ENCODE assay signal across 10 cellular contexts in the genomic region with DNA sequence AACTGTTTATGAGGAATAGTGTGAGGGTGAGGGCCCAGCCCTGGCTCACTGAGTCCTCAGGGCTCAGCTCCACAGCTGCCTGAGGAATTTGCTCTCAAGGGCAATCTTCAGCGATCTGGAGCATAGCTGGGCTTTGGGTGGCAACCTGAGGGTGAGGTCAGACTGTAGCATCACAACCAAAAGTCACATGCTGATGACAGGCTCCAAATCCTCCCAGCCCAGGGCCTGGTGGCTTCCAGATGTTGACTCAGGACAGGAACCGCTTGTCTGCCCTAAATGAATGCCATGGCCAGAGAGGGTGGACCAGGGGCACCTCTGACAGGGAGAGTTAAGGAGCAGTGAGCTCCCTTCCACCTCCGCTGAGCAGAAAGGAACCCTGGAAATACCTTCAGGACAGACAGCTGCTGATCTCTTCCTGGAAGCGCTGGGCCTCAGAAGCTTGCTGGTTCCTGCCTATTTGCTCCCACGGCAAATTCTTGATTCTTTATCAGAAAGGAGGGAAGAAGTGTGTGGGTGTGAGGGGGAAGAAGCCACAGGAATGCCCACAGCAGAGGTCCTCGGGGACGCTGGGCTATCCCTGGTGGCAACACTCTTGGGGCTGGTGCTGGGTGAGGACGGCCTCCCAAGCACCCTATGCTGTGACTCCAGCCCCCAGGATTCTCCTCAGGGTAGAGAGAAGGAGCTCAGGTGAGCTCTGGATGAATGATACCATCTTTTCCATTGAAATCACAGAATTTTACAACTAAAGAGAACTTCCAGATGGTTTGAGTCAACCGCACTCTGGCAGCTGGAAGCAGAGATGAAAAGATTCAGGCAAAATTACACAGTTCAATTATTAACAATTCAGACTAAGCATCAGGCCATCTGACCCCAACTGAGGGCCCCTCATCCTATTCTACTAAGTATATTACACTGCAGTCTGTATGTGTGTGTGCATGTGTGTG. TPM values are rescaled to one million over a fixed set of nuclear protein-coding genes. Genes with fewer than 3 reads are reported as not detected.
DNase-seq lines count a peak whose midpoint lies in the region; ATAC-seq and TF ChIP-seq lines count a peak whose summit lies in the region.
"Had no signal": no experiment of that assay in that cellular context is flagged by ENCODE, and none has a peak within 500 bp of the region (broad histone marks: within the 10 kb centered on the region; RNA-seq: fewer than 3 reads in every experiment).

No MANE protein-coding gene starts in this region.

- H3K27ac Mint-ChIP-seq in T-helper 17 cell: peak overlapping the region; percentile 41

- no peaks in the 10 kb centered on the region for H3K9me3 ChIP-seq in T-helper 17 cell (ENCODE audit: control insufficient read depth, low read length, poor library complexity, severe bottlenecking)

- H3K4me1 Mint-ChIP-seq in T-helper 17 cell: peaks cover 39% of the 10 kb centered on the region

- H3K4me3 Mint-ChIP-seq in T-helper 17 cell: no peak overlapping the region

- H3K36me3 Mint-ChIP-seq in T-helper 17 cell (ENCODE audit: low read depth): peaks cover 3% of the 10 kb centered on the region

- TF ChIP-seq CTCF in fibroblast of villous mesenchyme (IDR thresholded peaks at IDR 0.05; ENCODE audit: insufficient read depth, low read depth, low read length): no peak

- no peaks in the 10 kb centered on the region for H3K27me3 Mint-ChIP-seq in T-helper 17 cell

- H3K4me3 ChIP-seq in fibroblast of villous mesenchyme (ENCODE audit: low read depth, low read length): no peak overlapping the region
- no peak overlapping the region for H3K4me3 ChIP-seq in skeletal muscle cell (ENCODE audit: low read depth, low read length)

- peak; percentile 87 for DNase-seq in ELR (ENCODE audit: low read depth)
- no peak for DNase-seq in T-helper 17 cell
- peak; percentile 89 for DNase-seq in fibroblast of villous mesenchyme (ENCODE audit: low read depth)
- DNase-seq in skeletal muscle cell (ENCODE audit: low read depth): peak; percentile 67
- no peak for DNase-seq in GF-D8 (lab: John Stamatoyannopoulos, UW)
- DNase-seq in hypothalamus (lab: John Stamatoyannopoulos, UW): no peak
- DNase-seq in activated CD4-positive, alpha-beta T cell treated with anti-CD3 and anti-CD28 coated beads, Interleukin-2, amount 50 U/mL, for 48 hours: no peak
- DNase-seq: effector memory CD4-positive, alpha-beta T cell; posterior cingulate gyrus had no signal

- no peak for ATAC-seq in T-helper 17 cell
- ATAC-seq in HG03175 (IDR thresholded peaks at IDR 0.05; ENCODE audit: unreplicated experiment): no peak

RNA-seq across cellular contexts. Expression of a gene that starts 13.8 kb away (rescaled TPM):
- total RNA-seq in T-helper 17 cell (1 to 10 TPM; 3.4 to 4.0 TPM), fibroblast of villous mesenchyme (156 and 163 TPM in 2 replicates)

Comparison
In these comparisons a context has a peak if more than half of its experiments do, and no peak if none do; other contexts are left out.
1. DNase-seq: peak in ELR (single experiment), fibroblast of villous mesenchyme (single experiment) and skeletal muscle cell (single experiment); none in T-helper 17 cell (0 of 3), GF-D8 (single experiment), hypothalamus (0 of 51) and activated CD4-positive, alpha-beta T cell treated with anti-CD3 and anti-CD28 coated beads, Interleukin-2, amount 50 U/mL, for 48 hours (0 of 2).
2. RNA of a gene that starts 13.8 kb away (total RNA-seq): 156 to 163 TPM in fibroblast of villous mesenchyme; 3.4 to 4.0 TPM in T-helper 17 cell; every median in the first group is over 10 times any median in the second.